Comparison of ENCODE assay signal across 27 cellular contexts in genomic region chr2:217606296-217606695, GRCh38.
"Had no signal": no experiment of that assay in that cellular context is flagged by ENCODE, and none has a peak within 500 bp of the region (broad histone marks: within the 10 kb centered on the region; RNA-seq: fewer than 3 reads in every experiment).

No MANE protein-coding gene starts in this region.

- H3K4me3 ChIP-seq: dorsolateral prefrontal cortex, gastroesophageal sphincter, heart right ventricle, left lung, mucosa of descending colon, neural progenitor cell, prostate gland, right atrium auricular region, smooth muscle cell, suprapubic skin had no signal

- H3K27me3 ChIP-seq: dorsolateral prefrontal cortex, gastroesophageal sphincter, heart right ventricle, left lung, neural progenitor cell, right atrium auricular region, suprapubic skin had no signal

- DNase-seq: dorsolateral prefrontal cortex; effector CD4-positive, alpha-beta T cell; foreskin fibroblast; glutamatergic neuron; heart right ventricle; hippocampal formation; left cardiac atrium; left lung; mesenchymal stem cell; mucosa of descending colon; naive B cell; stimulated activated CD4-positive, alpha-beta T cell treated with anti-CD3 and anti-CD28 coated beads, Interleukin-12 subunit alpha, Interleukin-12 subunit beta, amount 100 ng/mL, for 4 hours; stimulated activated CD4-positive, alpha-beta T cell treated with anti-CD3 and anti-CD28 coated beads, Interleukin-1b, Interleukin-23, amount 100 ng/mL, for 48 hours; stimulated activated CD4-positive, alpha-beta T cell treated with anti-CD3 and anti-CD28 coated beads, Interleukin-4, amount 100 ng/mL, for 1 hour; stimulated activated CD8-positive, alpha-beta memory T cell treated with anti-CD3 and anti-CD28 coated beads, Interleukin-4, amount 100 ng/mL, for 48 hours; stimulated activated naive CD4-positive, alpha-beta T cell; stimulated activated naive CD8-positive, alpha-beta T cell treated with anti-CD3 and anti-CD28 coated beads, Interleukin-15, amount 100 ng/mL, for 72 hours had no signal

- H3K27ac ChIP-seq: gastroesophageal sphincter, heart right ventricle, left lung, neural progenitor cell, prostate gland, right atrium auricular region, suprapubic skin had no signal

- H3K9ac ChIP-seq: neural progenitor cell had no signal

- H3K9me3 ChIP-seq: gastroesophageal sphincter, heart right ventricle, left lung, mucosa of descending colon, prostate gland, right atrium auricular region, suprapubic skin had no signal

- ATAC-seq: gastroesophageal sphincter; heart right ventricle; left cardiac atrium; left lung; mucosa of descending colon; sciatic nerve; stimulated activated naive CD8-positive, alpha-beta T cell treated with anti-CD3 and anti-CD28 coated beads, Interleukin-15, amount 100 ng/mL, for 72 hours had no signal

- H3K4me3 Mint-ChIP-seq: mesothelial cell of epicardium; naive B cell; nephron; neural progenitor cell; stimulated activated naive CD8-positive, alpha-beta T cell treated with anti-CD3 and anti-CD28 coated beads, Interleukin-15, amount 100 ng/mL, for 72 hours; type B pancreatic cell had no signal

- H2AFZ ChIP-seq: neural progenitor cell had no signal

- H3K4me1 ChIP-seq: prostate gland, suprapubic skin had no signal

- H3K27me3 Mint-ChIP-seq: stimulated activated naive CD8-positive, alpha-beta T cell treated with anti-CD3 and anti-CD28 coated beads, Interleukin-15, amount 100 ng/mL, for 72 hours had no signal

- H3K36me3 Mint-ChIP-seq: mesothelial cell of epicardium, neural progenitor cell, type B pancreatic cell had no signal

- H3K27ac Mint-ChIP-seq: mesothelial cell of epicardium; neural progenitor cell; stimulated activated naive CD8-positive, alpha-beta T cell treated with anti-CD3 and anti-CD28 coated beads, Interleukin-15, amount 100 ng/mL, for 72 hours; type B pancreatic cell had no signal

- H3K4me2 ChIP-seq: neural progenitor cell, smooth muscle cell had no signal

- H3K36me3 ChIP-seq: gastroesophageal sphincter, heart right ventricle, left lung, neural progenitor cell, prostate gland, right atrium auricular region, suprapubic skin had no signal

- H3K9me3 Mint-ChIP-seq: mesothelial cell of epicardium; naive B cell; nephron; neural progenitor cell; stimulated activated naive CD8-positive, alpha-beta T cell treated with anti-CD3 and anti-CD28 coated beads, Interleukin-15, amount 100 ng/mL, for 72 hours had no signal
